In the genomic region with DNA sequence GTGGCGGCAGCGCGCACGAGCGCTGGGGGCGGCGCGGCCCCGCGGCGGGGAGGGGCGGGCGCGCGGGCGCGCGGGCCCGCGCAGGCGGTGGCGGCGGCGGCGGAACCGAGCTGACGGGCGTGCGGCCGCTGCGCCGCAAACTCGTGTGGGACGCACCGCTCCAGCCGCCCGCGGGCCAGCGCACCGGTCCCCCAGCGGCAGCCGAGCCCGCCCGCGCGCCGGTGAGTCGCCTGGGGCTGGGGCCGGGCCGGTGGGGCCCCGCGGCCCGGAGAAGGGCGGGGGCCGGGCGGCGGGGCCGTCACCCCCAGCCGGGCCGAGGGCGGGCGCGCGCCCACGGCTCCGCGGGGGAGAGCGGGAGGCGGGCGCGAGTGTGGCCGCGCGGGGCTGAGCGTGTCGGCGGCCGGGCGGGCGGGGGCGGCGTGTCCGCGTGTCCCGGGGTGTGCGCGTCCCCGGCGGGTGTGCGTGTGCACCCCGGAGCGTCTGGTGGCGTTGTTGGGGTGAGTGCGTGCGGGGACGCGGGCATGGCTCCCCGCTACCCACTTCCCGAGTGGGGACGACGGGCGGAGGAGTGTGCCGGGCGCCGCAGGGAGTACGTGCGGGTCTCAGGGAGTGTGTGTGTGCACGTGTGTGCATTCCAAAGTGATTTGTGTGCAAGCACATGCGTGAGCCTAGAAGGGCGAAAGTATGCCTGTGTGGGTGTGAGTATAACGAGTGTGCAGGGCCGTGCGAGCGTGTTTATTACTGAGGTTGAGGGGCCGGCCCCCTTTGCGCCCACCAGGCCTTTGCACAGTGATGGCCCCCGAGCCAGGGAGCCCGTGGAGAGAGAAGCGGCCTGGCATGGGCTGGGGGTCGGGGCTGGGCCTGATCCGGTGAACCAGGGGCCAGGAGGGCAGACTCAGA, we compare ENCODE assay signal across 8 cellular contexts. TPM values are rescaled to one million over a fixed set of nuclear protein-coding genes. Genes with fewer than 3 reads are reported as not detected.
A peak's percentile ranks its signal among the peaks of the same experiment; 100 is the strongest.
DNase-seq lines count a peak whose midpoint lies in the region; ATAC-seq and TF ChIP-seq lines count a peak whose summit lies in the region.

NEK6 (plus strand) TSS at position 85 of the 900 bp plus-strand sequence. CDS start 44,016 bp downstream, outside the sequence.

- peaks cover 51% of the 10 kb centered on the region for H3K4me1 ChIP-seq in osteoblast (ENCODE audit: insufficient read depth, low read length)

- H3K4me2 ChIP-seq in osteoblast (ENCODE audit: insufficient read depth, low read length), result peak within 1 kb of the TSS; percentile 92

- peak within 1 kb of the TSS; percentile 99 for H3K27ac ChIP-seq in osteoblast (ENCODE audit: low read depth, low read length)

- ATAC-seq in HG03175 (IDR thresholded peaks at IDR 0.05; ENCODE audit: unreplicated experiment), result no peak
- ATAC-seq in GM21723 (IDR thresholded peaks at IDR 0.05; ENCODE audit: unreplicated experiment), result no peak

- in situ Hi-C loops in GM13976 (cut with MboI; ENCODE audit: low sequenced_read_pairs, unreplicated experiment), result no loop called here

- peaks cover 4% of the 10 kb centered on the region for H3K36me3 ChIP-seq in osteoblast (ENCODE audit: insufficient read depth, low read length)

- H2AFZ ChIP-seq in osteoblast (ENCODE audit: low read length), result peak within 1 kb of the TSS; percentile 57

- peaks cover 4% of the 10 kb centered on the region for H4K20me1 ChIP-seq in osteoblast (ENCODE audit: insufficient read depth, low read length)

- peak within 1 kb of the TSS; percentile 90 for H3K4me3 ChIP-seq in osteoblast (ENCODE audit: insufficient read depth, low read length)

- H3K9me3 ChIP-seq in osteoblast (ENCODE audit: low read depth, low read length), result no peaks in the 10 kb centered on the region

- H3K27me3 ChIP-seq in osteoblast (ENCODE audit: insufficient read depth, low read length), result no peaks in the 10 kb centered on the region

- peaks cover 51% of the 10 kb centered on the region for H3K79me2 ChIP-seq in osteoblast (ENCODE audit: insufficient read depth, low read length)

- no peak for TF ChIP-seq CTCF in GM13976 (IDR thresholded peaks at IDR 0.05; ENCODE audit: borderline replicate concordance, control extremely low read depth, extremely low read depth, insufficient read depth, missing control alignments)
- TF ChIP-seq CTCF in osteoblast (IDR thresholded peaks at IDR 0.05; ENCODE audit: extremely low read depth, low read depth, low read length), result no peak

- DNase-seq in GM13976 (ENCODE audit: low spot score) (peak; percentile 77), NAMALWA (ENCODE audit: low spot score) (peak; percentile 44), activated gamma-delta T cell treated with Interleukin-2 at 50 U/mL for 16 hours (peak; percentile 22), glomerular visceral epithelial cell (ENCODE audit: extremely low spot score) (peak; percentile 47), osteoblast (ENCODE audit: insufficient read length, low spot score, missing footprints) (peak; percentile 93)
- DNase-seq in effector CD8-positive, alpha-beta T cell (lab: John Stamatoyannopoulos, UW), result no peak

RNA-seq across cellular contexts. Expression of gene NEK6, which starts in this region (rescaled TPM):
- 128 and 130 TPM in 2 replicates for total RNA-seq in osteoblast
